In the genomic region with DNA sequence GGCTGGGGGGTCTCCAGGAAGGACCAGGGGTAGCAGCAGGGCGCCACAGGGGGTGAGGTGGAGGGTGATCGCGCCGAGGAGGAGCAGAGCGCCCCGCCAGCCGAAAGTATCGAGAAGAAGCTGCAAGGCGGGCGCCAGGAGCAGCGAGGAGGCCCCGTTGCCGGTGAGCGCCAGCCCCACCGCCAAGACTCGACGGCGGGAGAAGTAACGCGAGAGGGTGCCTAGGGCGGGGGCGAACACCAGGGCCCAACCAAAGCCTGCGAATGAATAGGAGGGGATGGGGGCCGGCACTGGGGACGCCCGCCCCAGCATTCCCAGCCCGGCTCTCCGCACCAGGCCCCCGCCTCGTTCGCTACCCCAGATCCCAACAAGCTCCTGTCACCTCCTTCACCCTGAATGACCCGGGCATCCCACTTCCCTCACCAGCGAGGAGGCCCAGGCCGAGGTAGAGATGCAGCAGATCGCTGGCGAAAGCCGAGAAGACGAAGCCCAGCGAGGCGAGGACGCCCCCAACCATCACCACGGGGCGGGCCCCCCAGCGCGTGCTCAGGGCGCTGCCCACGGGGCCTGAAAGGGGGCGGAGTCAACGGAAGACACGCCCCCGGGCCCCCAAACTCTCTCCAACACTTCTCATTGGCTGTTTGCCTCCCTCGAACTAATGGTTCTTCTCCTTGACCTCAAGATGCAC, we compare ENCODE assay signal across 9 cellular contexts. TPM values are rescaled to one million over a fixed set of nuclear protein-coding genes. Genes with fewer than 3 reads are reported as not detected.
DNase-seq lines count a peak whose midpoint lies in the region; ATAC-seq, FAIRE-seq and TF ChIP-seq lines count a peak whose summit lies in the region.
"Had no signal": no experiment of that assay in that cellular context is flagged by ENCODE, and none has a peak within 500 bp of the region (broad histone marks: within the 10 kb centered on the region; RNA-seq: fewer than 3 reads in every experiment).

No MANE protein-coding gene starts in this region.

- H3K4me3 ChIP-seq in A549: no peak overlapping the region
- peak overlapping the region; percentile 39 to 72 (median 57) for H3K4me3 ChIP-seq in dorsolateral prefrontal cortex
- H3K4me3 ChIP-seq: PC-9 had no signal

- intact Hi-C loops in dorsolateral prefrontal cortex (cut with DNase I): no loop called here

- H3K27ac Mint-ChIP-seq in naive thymus-derived CD8-positive, alpha-beta T cell: peak overlapping the region; percentile 63 to 98 (median 93)

- TF ChIP-seq EP300 in A549 (IDR thresholded peaks at IDR 0.05): no peak

- CTCF ChIA-PET in A549 (lab: Yijun Ruan, JAX): interaction anchor here (1.3 to 34.0 kb wide), 5 partner anchors 12 to 376 kb away, joined by 5 to 1477 read pairs (median 132); partner anchors contain the start of genes ASGR1 and ASGR2

- no peaks in the 10 kb centered on the region for H3K9me3 Mint-ChIP-seq in naive thymus-derived CD8-positive, alpha-beta T cell

- no peaks in the 10 kb centered on the region for H3K36me3 Mint-ChIP-seq in naive thymus-derived CD8-positive, alpha-beta T cell

- peaks cover 0 to 41% (median 6%) of the 10 kb centered on the region in 45 donors for H3K27me3 ChIP-seq in dorsolateral prefrontal cortex

- no peak for TF ChIP-seq RAD21 in A549 (conservative IDR thresholded peaks at IDR 0.05 in 1 of 2, IDR thresholded peaks at IDR 0.05 in 1 of 2)

- peak overlapping the region; percentile 77 for H3K4me2 ChIP-seq in A549
- H3K4me2 ChIP-seq: PC-9 had no signal

- POLR2A ChIA-PET in A549 (lab: Yijun Ruan, JAX): no interaction called here
- POLR2A ChIA-PET in naive thymus-derived CD8-positive, alpha-beta T cell (lab: Charles Lee): interaction anchor here (0.8 to 7.1 kb wide), 10 partner anchors 7 to 443 kb away, joined by 3 to 83 read pairs (median 3); partner anchors contain the start of gene SLC16A13

- peaks cover 27 to 58% (median 57%) of the 10 kb centered on the region in 4 donors for H3K4me1 Mint-ChIP-seq in naive thymus-derived CD8-positive, alpha-beta T cell

- H3K27ac ChIP-seq in A549 (no peak overlapping the region), dorsolateral prefrontal cortex (peak overlapping the region in 33 of 59 donors; percentile 4 to 81 (median 48))
- H3K27ac ChIP-seq: PC-9 had no signal

- WGBS in A549 (ENCODE audit: missing lambda C conversion rate): 83% methylated on average over 52 of the region's 52 CpGs

- DNase-seq in A549 (ENCODE audit: low read depth in 1 of 2, low spot score in 1 of 2): no peak
- DNase-seq in dorsolateral prefrontal cortex: peak in 1 of 10 donors; percentile 13
- DNase-seq in naive thymus-derived CD8-positive, alpha-beta T cell: peak; percentile 31 to 73 (median 57)
- DNase-seq in NCI-H1930 (lab: John Stamatoyannopoulos, UW): no peak
- DNase-seq in SIG-M5 treated with dmso at 0.1 percent for 504 hours (lab: John Stamatoyannopoulos, UW; ENCODE audit: unreplicated experiment): no peak

- peaks cover 24% of the 10 kb centered on the region for H3K4me1 ChIP-seq in A549

- H3K27me3 Mint-ChIP-seq in naive thymus-derived CD8-positive, alpha-beta T cell: peaks cover 0 to 2% (median 0%) of the 10 kb centered on the region in 5 donors

- TF ChIP-seq CTCF in A549 (IDR thresholded peaks at IDR 0.05) (no peak), dorsolateral prefrontal cortex (IDR thresholded peaks at IDR 0.05 in 54 of 56, conservative IDR thresholded peaks at IDR 0.05 in 2 of 56; ENCODE audit: low read depth in 1 of 56, partially characterized antibody in 56 of 56) (no peak)

- H3K4me3 Mint-ChIP-seq in naive thymus-derived CD8-positive, alpha-beta T cell: peak overlapping the region; percentile 74 to 91 (median 84)

- TF ChIP-seq POLR2A in A549 (IDR thresholded peaks at IDR 0.05; ENCODE audit: low read length) (no peak; the same call in 1 of the 2 replicates), Raji (IDR thresholded peaks at IDR 0.05; ENCODE audit: insufficient read depth, low read depth, low read length) (peak; percentile 18; the same call in 1 of the 2 replicates)

- ATAC-seq in A549: no peak; a peak in 1 of 6 replicates
- peak; percentile 35 to 49 for ATAC-seq in naive thymus-derived CD8-positive, alpha-beta T cell
- no peak for ATAC-seq in GM18511 (IDR thresholded peaks at IDR 0.05; ENCODE audit: unreplicated experiment)
- ATAC-seq in HG02571 (IDR thresholded peaks at IDR 0.05; ENCODE audit: unreplicated experiment): no peak

- no peak for FAIRE-seq in A549 (lab: Jason Lieb, UNC)

- no peaks in the 10 kb centered on the region for H3K9me3 ChIP-seq in A549

TF ChIP-seq in A549, 52 proteins besides CTCF, POLR2A, EP300 and RAD21:
- TF ChIP-seq GATA3 (IDR thresholded peaks at IDR 0.05; ENCODE audit: borderline replicate concordance) (no peak), CBX2 (IDR thresholded peaks at IDR 0.05; ENCODE audit: borderline replicate concordance, low read depth) (no peak), POLR2AphosphoS2 (conservative IDR thresholded peaks at IDR 0.05; ENCODE audit: low read length) (no peak), ESRRA (IDR thresholded peaks at IDR 0.05; ENCODE audit: borderline replicate concordance, low read length) (no peak), HOXA7 (CRISPR knock-in tag; IDR thresholded peaks at IDR 0.05) (no peak), JUNB (IDR thresholded peaks at IDR 0.05) (no peak), TFCP2L1 (CRISPR knock-in tag; IDR thresholded peaks at IDR 0.05) (no peak), FOXS1 (CRISPR knock-in tag; IDR thresholded peaks at IDR 0.05) (no peak), RCOR1 (IDR thresholded peaks at IDR 0.05; ENCODE audit: low read depth, low read length) (no peak), MAZ (IDR thresholded peaks at IDR 0.05; ENCODE audit: borderline replicate concordance, low read depth, low read length) (no peak)
- TF ChIP-seq, protein P1, sequence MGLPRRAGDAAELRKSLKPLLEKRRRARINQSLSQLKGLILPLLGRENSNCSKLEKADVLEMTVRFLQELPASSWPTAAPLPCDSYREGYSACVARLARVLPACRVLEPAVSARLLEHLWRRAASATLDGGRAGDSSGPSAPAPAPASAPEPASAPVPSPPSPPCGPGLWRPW (IDR thresholded peaks at IDR 0.05): no peak

RNA-seq across cellular contexts. Expression of gene SLC16A11, which starts 1.2 kb away (rescaled TPM):
- not detected in 2 replicates for polyA plus RNA-seq in A549 (2011; rRNA removed)
- polyA plus RNA-seq in A549 (2012; cell fraction: cytosol; rRNA removed): not detected in 2 replicates
- 0.08 TPM in 1 of 2 replicates, not detected in the other for polyA plus RNA-seq in A549 (2012; cell fraction: nucleus; rRNA removed)
- polyA plus RNA-seq in A549 (2017; fragmentation: RNase III; extraction: RNeasy Plus Mini Kit Qiagen cat#74134 plus additional on column Dnase treatment): not detected in 3 replicates
- polyA minus RNA-seq in A549 (2011; rRNA and poly(A)+ RNA removed): not detected in 2 replicates
- total RNA-seq in dorsolateral prefrontal cortex: 1 to 10 TPM in 116 of 120 experiments, under 1 TPM in 4; 0.57 to 6.4 (median 2.4) TPM
- 1 to 10 TPM; 2.8 to 3.5 TPM for total RNA-seq in naive thymus-derived CD8-positive, alpha-beta T cell
- polyA plus RNA-seq in naive thymus-derived CD8-positive, alpha-beta T cell: 1 to 10 TPM; 2.0 to 2.2 (median 2.0) TPM
- total RNA-seq: PC-9 had no signal

RNA-seq across cellular contexts. Expression of gene SLC16A13, which starts 6.8 kb away (rescaled TPM):
- polyA plus RNA-seq in A549 (2011; rRNA removed) (6.2 and 8.0 TPM in 2 replicates), A549 (2017; fragmentation: RNase III; extraction: RNeasy Plus Mini Kit Qiagen cat#74134 plus additional on column Dnase treatment) (6.2 to 10.9 TPM (median 10.4 TPM) in 3 replicates)
- 7.9 and 11.7 TPM in 2 replicates for polyA plus RNA-seq in A549 (2012; cell fraction: cytosol; rRNA removed)
- polyA plus RNA-seq in A549 (2012; cell fraction: nucleus; rRNA removed): 16.2 and 19.5 TPM in 2 replicates
- 8.2 and 8.4 TPM in 2 replicates for polyA minus RNA-seq in A549 (2011; rRNA and poly(A)+ RNA removed)
- total RNA-seq in dorsolateral prefrontal cortex: 1 to 10 TPM in 108 of 120 experiments, under 1 TPM in 12; 0.55 to 4.2 (median 1.7) TPM
- total RNA-seq in naive thymus-derived CD8-positive, alpha-beta T cell: 10 to 100 TPM; 11.5 to 14.7 TPM
- polyA plus RNA-seq in naive thymus-derived CD8-positive, alpha-beta T cell: 1 to 10 TPM in 1 of 3 donors, under 1 TPM in 2; 0.93 to 1.2 (median 0.97) TPM

RNA-seq across cellular contexts. Expression of gene BCL6B, which starts 19.8 kb away (rescaled TPM):
- polyA plus RNA-seq in A549 (2011; rRNA removed) (0.16 TPM in 1 of 2 replicates, not detected in the other), A549 (2017; fragmentation: RNase III; extraction: RNeasy Plus Mini Kit Qiagen cat#74134 plus additional on column Dnase treatment) (0.03 to 0.04 TPM in 2 of 3 replicates, not detected in the other)
- polyA plus RNA-seq in A549 (2012; cell fraction: cytosol; rRNA removed): 0.01 TPM in 1 of 2 replicates, not detected in the other
- polyA plus RNA-seq in A549 (2012; cell fraction: nucleus; rRNA removed): 0.02 and 0.05 TPM in 2 replicates
- not detected in 2 replicates for polyA minus RNA-seq in A549 (2011; rRNA and poly(A)+ RNA removed)
- total RNA-seq in dorsolateral prefrontal cortex: 10 to 100 TPM in 7 of 120 experiments, 1 to 10 TPM in 108, under 1 TPM in 5; 0.39 to 16.5 (median 3.9) TPM
- not detected for total RNA-seq in naive thymus-derived CD8-positive, alpha-beta T cell
- not detected for polyA plus RNA-seq in naive thymus-derived CD8-positive, alpha-beta T cell

RNA-seq across cellular contexts. Expression of gene RNASEK, which starts 30.2 kb away (rescaled TPM):
- polyA plus RNA-seq in A549 (2011; rRNA removed) (185 and 210 TPM in 2 replicates), A549 (2017; fragmentation: RNase III; extraction: RNeasy Plus Mini Kit Qiagen cat#74134 plus additional on column Dnase treatment) (388 to 426 TPM (median 424 TPM) in 3 replicates)
- 152 and 203 TPM in 2 replicates for polyA plus RNA-seq in A549 (2012; cell fraction: cytosol; rRNA removed)
- polyA plus RNA-seq in A549 (2012; cell fraction: nucleus; rRNA removed): 129 and 138 TPM in 2 replicates
- polyA minus RNA-seq in A549 (2011; rRNA and poly(A)+ RNA removed): 81.0 and 92.3 TPM in 2 replicates
- total RNA-seq in dorsolateral prefrontal cortex: 100 to 1,000 TPM; 128 to 301 (median 209) TPM
- total RNA-seq in naive thymus-derived CD8-positive, alpha-beta T cell: 100 to 1,000 TPM; 117 to 120 TPM
- 100 to 1,000 TPM; 477 to 597 (median 559) TPM for polyA plus RNA-seq in naive thymus-derived CD8-positive, alpha-beta T cell

RNA-seq across cellular contexts. Expression of gene CLEC10A, which starts 37.4 kb away (rescaled TPM):
- polyA plus RNA-seq in A549 (2011; rRNA removed): not detected in 2 replicates
- not detected in 2 replicates for polyA plus RNA-seq in A549 (2012; cell fraction: cytosol; rRNA removed)
- polyA plus RNA-seq in A549 (2012; cell fraction: nucleus; rRNA removed): not detected in 2 replicates
- not detected in 3 replicates for polyA plus RNA-seq in A549 (2017; fragmentation: RNase III; extraction: RNeasy Plus Mini Kit Qiagen cat#74134 plus additional on column Dnase treatment)
- polyA minus RNA-seq in A549 (2011; rRNA and poly(A)+ RNA removed): not detected in 2 replicates
- total RNA-seq in dorsolateral prefrontal cortex: 1 to 10 TPM in 15 of 120 experiments, under 1 TPM in 31, not detected in 74; 0.27 to 2.1 (median 0.73) TPM
- under 1 TPM; 0.49 to 0.93 TPM for total RNA-seq in naive thymus-derived CD8-positive, alpha-beta T cell
- under 1 TPM in 1 of 3 donors, not detected in 2; 0.13 TPM for polyA plus RNA-seq in naive thymus-derived CD8-positive, alpha-beta T cell
- total RNA-seq: PC-9 had no signal

Comparison
In these comparisons a context has a peak if more than half of its experiments do, and no peak if none do; other contexts are left out.
1. ATAC-seq: peak in naive thymus-derived CD8-positive, alpha-beta T cell (2 of 2); none in A549 (0 of 2), GM18511 (single experiment) and HG02571 (single experiment).
2. DNase-seq: peak in naive thymus-derived CD8-positive, alpha-beta T cell (10 of 10); none in A549 (0 of 2), NCI-H1930 (0 of 2) and SIG-M5 treated with dmso at 0.1 percent for 504 hours (single experiment).
3. H3K27ac ChIP-seq: peak in dorsolateral prefrontal cortex (33 of 59); none in A549 (0 of 2).